9 cellular contexts compared by ENCODE assay signal in genomic region chr2:53787911-53788289, GRCh38. TPM values are rescaled to one million over a fixed set of nuclear protein-coding genes. Genes with fewer than 3 reads are reported as not detected.
DNase-seq lines count a peak whose midpoint lies in the region; ATAC-seq and TF ChIP-seq lines count a peak whose summit lies in the region.
"Had no signal": no experiment of that assay in that cellular context is flagged by ENCODE, and none has a peak within 500 bp of the region (broad histone marks: within the 10 kb centered on the region; RNA-seq: fewer than 3 reads in every experiment).

No MANE protein-coding gene starts in this region.

- no peaks in the 10 kb centered on the region for H3K27me3 Mint-ChIP-seq in activated B cell treated with CpG ODN at 0.5 μM for 24 hours
- H3K27me3 Mint-ChIP-seq in stimulated activated naive CD8-positive, alpha-beta T cell treated with anti-CD3 and anti-CD28 coated beads, Interleukin-15, amount 100 ng/mL, for 72 hours: no peaks in the 10 kb centered on the region

- no peak for ATAC-seq in activated B cell treated with CpG ODN at 0.5 μM for 24 hours (ENCODE audit: low read depth)
- no peak for ATAC-seq in stimulated activated naive CD8-positive, alpha-beta T cell treated with anti-CD3 and anti-CD28 coated beads, Interleukin-15, amount 100 ng/mL, for 72 hours
- ATAC-seq in HG03135 (IDR thresholded peaks at IDR 0.05; ENCODE audit: unreplicated experiment): no peak
- no peak for ATAC-seq in HG03280 (IDR thresholded peaks at IDR 0.05; ENCODE audit: unreplicated experiment)

- peaks cover 15% of the 10 kb centered on the region for H3K36me3 Mint-ChIP-seq in activated B cell treated with CpG ODN at 0.5 μM for 24 hours (ENCODE audit: low read depth)

- POLR2A ChIA-PET in activated B cell treated with CpG ODN at 0.5 μM for 24 hours (lab: Charles Lee): interaction anchor here (1.2 to 4.0 kb wide), 2 partner anchors 19 to 37 kb away, joined by 3 to 81 read pairs; partner anchors contain the start of gene CHAC2

- H3K4me1 Mint-ChIP-seq in activated B cell treated with CpG ODN at 0.5 μM for 24 hours: peaks cover 48% of the 10 kb centered on the region
- H3K4me1 Mint-ChIP-seq in stimulated activated naive CD8-positive, alpha-beta T cell treated with anti-CD3 and anti-CD28 coated beads, Interleukin-15, amount 100 ng/mL, for 72 hours: peaks cover 23% of the 10 kb centered on the region

- DNase-seq in NCI-H510A treated with DMSO at 0.1 percent for 48 hours (lab: John Stamatoyannopoulos, UW) (peak; percentile 11), NCI-H510A (lab: John Stamatoyannopoulos, UW) (no peak), activated B cell treated with CpG ODN at 0.5 μM for 24 hours (no peak), NCI-H1048 (lab: John Stamatoyannopoulos, UW) (no peak)
- no peak for DNase-seq in stimulated activated naive CD8-positive, alpha-beta T cell treated with anti-CD3 and anti-CD28 coated beads, Interleukin-15, amount 100 ng/mL, for 72 hours
- DNase-seq: NCI-H446 treated with DMSO at 0.1 percent for 48 hours had no signal

- H3K4me3 Mint-ChIP-seq in activated B cell treated with CpG ODN at 0.5 μM for 24 hours: peak overlapping the region; percentile 91
- H3K4me3 Mint-ChIP-seq in stimulated activated naive CD8-positive, alpha-beta T cell treated with anti-CD3 and anti-CD28 coated beads, Interleukin-15, amount 100 ng/mL, for 72 hours: peak overlapping the region; percentile 86 to 99

- H3K4me3 ChIP-seq in iPS-11a (ENCODE audit: low read depth, low read length): peak overlapping the region; percentile 99

- intact Hi-C loops in activated B cell treated with CpG ODN at 0.5 μM for 24 hours (cut with micrococcal nuclease): loop anchor here (1.0 to 5.0 kb wide), 6 partner anchors 21 to 1904 kb away; partner anchors contain the start of genes ACYP2, CFAP36, CHAC2 and CLHC1

- CTCF ChIA-PET in activated B cell treated with CpG ODN at 0.5 μM for 24 hours (lab: Charles Lee): interaction anchor here (0.8 kb wide), 1 partner anchor 19 kb away, joined by 3 read pairs; no protein-coding TSS in a partner anchor

- peak overlapping the region; percentile 94 for H3K27ac Mint-ChIP-seq in activated B cell treated with CpG ODN at 0.5 μM for 24 hours
- H3K27ac Mint-ChIP-seq in stimulated activated naive CD8-positive, alpha-beta T cell treated with anti-CD3 and anti-CD28 coated beads, Interleukin-15, amount 100 ng/mL, for 72 hours: peak overlapping the region; percentile 99

- no peaks in the 10 kb centered on the region for H3K9me3 Mint-ChIP-seq in activated B cell treated with CpG ODN at 0.5 μM for 24 hours
- no peaks in the 10 kb centered on the region for H3K9me3 Mint-ChIP-seq in stimulated activated naive CD8-positive, alpha-beta T cell treated with anti-CD3 and anti-CD28 coated beads, Interleukin-15, amount 100 ng/mL, for 72 hours

- TF ChIP-seq CTCF in activated B cell treated with CpG ODN at 0.5 μM for 24 hours (IDR thresholded peaks at IDR 0.05): no peak

RNA-seq across cellular contexts. Expression of gene ERLEC1, which starts 1.1 kb away (rescaled TPM):
- total RNA-seq in activated B cell treated with CpG ODN at 0.5 μM for 24 hours: 16.8 and 18.2 TPM in 2 replicates

RNA-seq across cellular contexts. Expression of gene ASB3, which starts 1.1 kb away (rescaled TPM):
- 16.3 and 22.8 TPM in 2 replicates for total RNA-seq in activated B cell treated with CpG ODN at 0.5 μM for 24 hours

RNA-seq across cellular contexts. Expression of gene CHAC2, which starts 20.3 kb away (rescaled TPM):
- 7.0 and 7.6 TPM in 2 replicates for total RNA-seq in activated B cell treated with CpG ODN at 0.5 μM for 24 hours
